Comparison of ENCODE assay signal across 1 cellular context in genomic region chr20:15220778-15221565, GRCh38.
TF ChIP-seq lines count a peak whose summit lies in the region.

No MANE protein-coding gene starts in this region.

TF ChIP-seq in SK-N-SH, 30 proteins besides CTCF, POLR2A, EP300 and RAD21:
- TF ChIP-seq TCF12 (IDR thresholded peaks at IDR 0.05) (peak; percentile 85), USF2 (IDR thresholded peaks at IDR 0.05; ENCODE audit: borderline replicate concordance, low read depth, low read length) (no peak), MAX (IDR thresholded peaks at IDR 0.05; ENCODE audit: low read depth) (0 out of 2 replicates have a peak, but pooled peaks have one; percentile 27), FOSL2 (IDR thresholded peaks at IDR 0.05; ENCODE audit: borderline replicate concordance, low read depth) (peak; percentile 76), RCOR1 (IDR thresholded peaks at IDR 0.05; ENCODE audit: low read length) (no peak), FOXM1 (IDR thresholded peaks at IDR 0.05; ENCODE audit: low read depth) (no peak), POLR2AphosphoS5 (IDR thresholded peaks at IDR 0.05; ENCODE audit: low read depth, low read length) (no peak), RXRA (IDR thresholded peaks at IDR 0.05; ENCODE audit: borderline replicate concordance, low read depth) (peak; percentile 69; the same call in 1 of the 2 replicates), JUND (IDR thresholded peaks at IDR 0.05) (peak; percentile 72), GABPA (IDR thresholded peaks at IDR 0.05; ENCODE audit: low read depth) (no peak), NRF1 (IDR thresholded peaks at IDR 0.05; ENCODE audit: low read depth, low read length) (no peak), TEAD4 (IDR thresholded peaks at IDR 0.05; ENCODE audit: borderline replicate concordance, insufficient read depth) (peak; percentile 70; the same call in 1 of the 2 replicates), PBX3 (IDR thresholded peaks at IDR 0.05) (peak; percentile 68)
